Comparison of ENCODE assay signal across 1 cellular context in the genomic region with DNA sequence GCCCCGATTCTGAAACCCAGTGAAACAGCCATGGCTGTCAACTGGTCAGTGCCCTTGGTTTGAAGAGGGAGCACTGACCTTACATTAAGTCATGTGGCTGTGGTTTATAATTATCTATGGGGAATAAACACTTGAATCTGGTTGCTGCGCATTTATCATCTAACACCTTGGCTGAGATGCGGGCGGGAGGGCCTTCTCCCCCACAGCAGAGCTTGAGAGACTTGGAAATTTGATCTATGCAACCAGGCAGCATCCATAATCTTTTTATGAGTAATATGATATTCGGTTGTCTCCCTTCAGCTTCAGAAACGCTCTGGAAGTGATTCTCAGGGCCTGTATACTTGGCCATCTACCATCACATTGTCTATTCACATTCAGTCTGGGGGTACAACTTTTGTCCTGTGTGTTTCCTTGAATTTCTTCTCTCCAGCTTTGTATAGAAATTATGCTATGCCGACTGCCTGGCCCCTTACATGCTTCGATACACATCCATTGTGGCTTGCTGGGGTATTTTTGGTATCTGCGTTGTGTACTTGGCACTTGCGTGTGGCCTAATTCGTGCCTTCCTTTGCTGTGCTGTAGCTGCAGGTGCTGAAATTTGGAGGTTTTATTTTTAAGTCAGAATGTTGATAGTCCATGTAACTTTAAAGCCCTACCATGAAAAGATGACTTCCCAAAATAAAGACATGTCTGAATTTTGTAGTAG.
TF ChIP-seq lines count a peak whose summit lies in the region.

No MANE protein-coding gene starts in this region.

TF ChIP-seq in HEK293, 187 proteins besides CTCF, POLR2A, EP300 and RAD21 (continued from another document):
- TF ChIP-seq, protein P1, sequence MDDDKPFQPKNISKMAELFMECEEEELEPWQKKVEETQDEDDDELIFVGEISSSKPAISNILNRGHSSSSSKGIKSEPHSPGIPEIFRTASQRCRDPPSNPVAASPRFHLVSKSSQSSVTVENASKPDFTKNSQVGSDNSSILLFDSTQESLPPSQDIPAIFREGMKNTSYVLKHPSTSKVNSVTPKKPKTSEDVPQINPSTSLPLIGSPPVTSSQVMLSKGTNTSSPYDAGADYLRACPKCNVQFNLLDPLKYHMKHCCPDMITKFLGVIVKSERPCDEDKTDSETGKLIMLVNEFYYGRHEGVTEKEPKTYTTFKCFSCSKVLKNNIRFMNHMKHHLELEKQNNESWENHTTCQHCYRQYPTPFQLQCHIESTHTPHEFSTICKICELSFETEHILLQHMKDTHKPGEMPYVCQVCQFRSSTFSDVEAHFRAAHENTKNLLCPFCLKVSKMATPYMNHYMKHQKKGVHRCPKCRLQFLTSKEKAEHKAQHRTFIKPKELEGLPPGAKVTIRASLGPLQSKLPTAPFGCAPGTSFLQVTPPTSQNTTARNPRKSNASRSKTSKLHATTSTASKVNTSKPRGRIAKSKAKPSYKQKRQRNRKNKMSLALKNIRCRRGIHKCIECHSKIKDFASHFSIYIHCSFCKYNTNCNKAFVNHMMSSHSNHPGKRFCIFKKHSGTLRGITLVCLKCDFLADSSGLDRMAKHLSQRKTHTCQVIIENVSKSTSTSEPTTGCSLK (tag by site-specific recombination; IDR thresholded peaks at IDR 0.05) = no peak
- peak; percentile 16; the same call in 1 of the 2 replicates for TF ChIP-seq ZXDB (tag by site-specific recombination; IDR thresholded peaks at IDR 0.05)
- TF ChIP-seq ZNF843 (tag by site-specific recombination; IDR thresholded peaks at IDR 0.05) = peak; percentile 51; the same call in 1 of the 2 replicates
- TF ChIP-seq OSR2 (tag by site-specific recombination; IDR thresholded peaks at IDR 0.05) = peak; percentile 31; the same call in 1 of the 2 replicates
- TF ChIP-seq, protein P2, sequence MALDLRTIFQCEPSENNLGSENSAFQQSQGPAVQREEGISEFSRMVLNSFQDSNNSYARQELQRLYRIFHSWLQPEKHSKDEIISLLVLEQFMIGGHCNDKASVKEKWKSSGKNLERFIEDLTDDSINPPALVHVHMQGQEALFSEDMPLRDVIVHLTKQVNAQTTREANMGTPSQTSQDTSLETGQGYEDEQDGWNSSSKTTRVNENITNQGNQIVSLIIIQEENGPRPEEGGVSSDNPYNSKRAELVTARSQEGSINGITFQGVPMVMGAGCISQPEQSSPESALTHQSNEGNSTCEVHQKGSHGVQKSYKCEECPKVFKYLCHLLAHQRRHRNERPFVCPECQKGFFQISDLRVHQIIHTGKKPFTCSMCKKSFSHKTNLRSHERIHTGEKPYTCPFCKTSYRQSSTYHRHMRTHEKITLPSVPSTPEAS (tag by site-specific recombination; IDR thresholded peaks at IDR 0.05) = no peak
- TF ChIP-seq ZNF549 (tag by site-specific recombination; IDR thresholded peaks at IDR 0.05) = no peak
- 0 out of 2 replicates have a peak, but pooled peaks have one; percentile 19 for TF ChIP-seq ZNF366 (tag by site-specific recombination; conservative IDR thresholded peaks at IDR 0.05)
- TF ChIP-seq ZEB2 (tag by site-specific recombination; IDR thresholded peaks at IDR 0.05) = 0 out of 2 replicates have a peak, but pooled peaks have one; percentile 18
- peak; percentile 53 for TF ChIP-seq SP7 (tag by site-specific recombination; IDR thresholded peaks at IDR 0.05)
- peak; percentile 56 for TF ChIP-seq ZBTB17 (tag by site-specific recombination; IDR thresholded peaks at IDR 0.05)
- TF ChIP-seq, protein P3, sequence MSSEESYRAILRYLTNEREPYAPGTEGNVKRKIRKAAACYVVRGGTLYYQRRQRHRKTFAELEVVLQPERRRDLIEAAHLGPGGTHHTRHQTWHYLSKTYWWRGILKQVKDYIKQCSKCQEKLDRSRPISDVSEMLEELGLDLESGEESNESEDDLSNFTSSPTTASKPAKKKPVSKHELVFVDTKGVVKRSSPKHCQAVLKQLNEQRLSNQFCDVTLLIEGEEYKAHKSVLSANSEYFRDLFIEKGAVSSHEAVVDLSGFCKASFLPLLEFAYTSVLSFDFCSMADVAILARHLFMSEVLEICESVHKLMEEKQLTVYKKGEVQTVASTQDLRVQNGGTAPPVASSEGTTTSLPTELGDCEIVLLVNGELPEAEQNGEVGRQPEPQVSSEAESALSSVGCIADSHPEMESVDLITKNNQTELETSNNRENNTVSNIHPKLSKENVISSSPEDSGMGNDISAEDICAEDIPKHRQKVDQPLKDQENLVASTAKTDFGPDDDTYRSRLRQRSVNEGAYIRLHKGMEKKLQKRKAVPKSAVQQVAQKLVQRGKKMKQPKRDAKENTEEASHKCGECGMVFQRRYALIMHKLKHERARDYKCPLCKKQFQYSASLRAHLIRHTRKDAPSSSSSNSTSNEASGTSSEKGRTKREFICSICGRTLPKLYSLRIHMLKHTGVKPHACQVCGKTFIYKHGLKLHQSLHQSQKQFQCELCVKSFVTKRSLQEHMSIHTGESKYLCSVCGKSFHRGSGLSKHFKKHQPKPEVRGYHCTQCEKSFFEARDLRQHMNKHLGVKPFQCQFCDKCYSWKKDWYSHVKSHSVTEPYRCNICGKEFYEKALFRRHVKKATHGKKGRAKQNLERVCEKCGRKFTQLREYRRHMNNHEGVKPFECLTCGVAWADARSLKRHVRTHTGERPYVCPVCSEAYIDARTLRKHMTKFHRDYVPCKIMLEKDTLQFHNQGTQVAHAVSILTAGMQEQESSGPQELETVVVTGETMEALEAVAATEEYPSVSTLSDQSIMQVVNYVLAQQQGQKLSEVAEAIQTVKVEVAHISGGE (tag by site-specific recombination; conservative IDR thresholded peaks at IDR 0.05; ENCODE audit: low read depth) = no peak
- peak; percentile 84 for TF ChIP-seq ZBTB20 (tag by site-specific recombination; IDR thresholded peaks at IDR 0.05)
- peak; percentile 51; the same call in 1 of the 2 replicates for TF ChIP-seq WT1 (tag by site-specific recombination; IDR thresholded peaks at IDR 0.05)
- peak; percentile 40; the same call in 1 of the 2 replicates for TF ChIP-seq ZNF600 (tag by site-specific recombination; IDR thresholded peaks at IDR 0.05)
- TF ChIP-seq, protein P4, sequence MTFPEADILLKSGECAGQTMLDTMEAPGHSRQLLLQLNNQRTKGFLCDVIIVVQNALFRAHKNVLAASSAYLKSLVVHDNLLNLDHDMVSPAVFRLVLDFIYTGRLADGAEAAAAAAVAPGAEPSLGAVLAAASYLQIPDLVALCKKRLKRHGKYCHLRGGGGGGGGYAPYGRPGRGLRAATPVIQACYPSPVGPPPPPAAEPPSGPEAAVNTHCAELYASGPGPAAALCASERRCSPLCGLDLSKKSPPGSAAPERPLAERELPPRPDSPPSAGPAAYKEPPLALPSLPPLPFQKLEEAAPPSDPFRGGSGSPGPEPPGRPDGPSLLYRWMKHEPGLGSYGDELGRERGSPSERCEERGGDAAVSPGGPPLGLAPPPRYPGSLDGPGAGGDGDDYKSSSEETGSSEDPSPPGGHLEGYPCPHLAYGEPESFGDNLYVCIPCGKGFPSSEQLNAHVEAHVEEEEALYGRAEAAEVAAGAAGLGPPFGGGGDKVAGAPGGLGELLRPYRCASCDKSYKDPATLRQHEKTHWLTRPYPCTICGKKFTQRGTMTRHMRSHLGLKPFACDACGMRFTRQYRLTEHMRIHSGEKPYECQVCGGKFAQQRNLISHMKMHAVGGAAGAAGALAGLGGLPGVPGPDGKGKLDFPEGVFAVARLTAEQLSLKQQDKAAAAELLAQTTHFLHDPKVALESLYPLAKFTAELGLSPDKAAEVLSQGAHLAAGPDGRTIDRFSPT (tag by site-specific recombination; IDR thresholded peaks at IDR 0.05) = 0 out of 2 replicates have a peak, but pooled peaks have one; percentile 36
- TF ChIP-seq GLIS1 (tag by site-specific recombination; IDR thresholded peaks at IDR 0.05) = peak; percentile 51
- TF ChIP-seq ZSCAN16 (tag by site-specific recombination; IDR thresholded peaks at IDR 0.05) = no peak
- TF ChIP-seq ZNF621 (tag by site-specific recombination; IDR thresholded peaks at IDR 0.05) = no peak
- TF ChIP-seq ZSCAN30 (tag by site-specific recombination; IDR thresholded peaks at IDR 0.05) = peak; percentile 49; the same call in 1 of the 2 replicates
- 0 out of 2 replicates have a peak, but pooled peaks have one; percentile 39 for TF ChIP-seq ZNF335 (tag by site-specific recombination; conservative IDR thresholded peaks at IDR 0.05)
- peak; percentile 66; the same call in 1 of the 2 replicates for TF ChIP-seq IKZF3 (tag by site-specific recombination; IDR thresholded peaks at IDR 0.05)
- TF ChIP-seq ZNF433 (tag by site-specific recombination; IDR thresholded peaks at IDR 0.05; ENCODE audit: low read depth) = no peak
- peak; percentile 94 for TF ChIP-seq FEZF1 (tag by site-specific recombination; IDR thresholded peaks at IDR 0.05)
- TF ChIP-seq ZNF146 (tag by site-specific recombination; IDR thresholded peaks at IDR 0.05) = no peak
- TF ChIP-seq, protein P5, sequence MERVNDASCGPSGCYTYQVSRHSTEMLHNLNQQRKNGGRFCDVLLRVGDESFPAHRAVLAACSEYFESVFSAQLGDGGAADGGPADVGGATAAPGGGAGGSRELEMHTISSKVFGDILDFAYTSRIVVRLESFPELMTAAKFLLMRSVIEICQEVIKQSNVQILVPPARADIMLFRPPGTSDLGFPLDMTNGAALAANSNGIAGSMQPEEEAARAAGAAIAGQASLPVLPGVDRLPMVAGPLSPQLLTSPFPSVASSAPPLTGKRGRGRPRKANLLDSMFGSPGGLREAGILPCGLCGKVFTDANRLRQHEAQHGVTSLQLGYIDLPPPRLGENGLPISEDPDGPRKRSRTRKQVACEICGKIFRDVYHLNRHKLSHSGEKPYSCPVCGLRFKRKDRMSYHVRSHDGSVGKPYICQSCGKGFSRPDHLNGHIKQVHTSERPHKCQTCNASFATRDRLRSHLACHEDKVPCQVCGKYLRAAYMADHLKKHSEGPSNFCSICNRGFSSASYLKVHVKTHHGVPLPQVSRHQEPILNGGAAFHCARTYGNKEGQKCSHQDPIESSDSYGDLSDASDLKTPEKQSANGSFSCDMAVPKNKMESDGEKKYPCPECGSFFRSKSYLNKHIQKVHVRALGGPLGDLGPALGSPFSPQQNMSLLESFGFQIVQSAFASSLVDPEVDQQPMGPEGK (tag by site-specific recombination; IDR thresholded peaks at IDR 0.05) = 0 out of 2 replicates have a peak, but pooled peaks have one; percentile 22
- TF ChIP-seq ZNF561 (tag by site-specific recombination; IDR thresholded peaks at IDR 0.05; ENCODE audit: borderline replicate concordance) = peak; percentile 44; the same call in 1 of the 2 replicates
